In the genomic region with DNA sequence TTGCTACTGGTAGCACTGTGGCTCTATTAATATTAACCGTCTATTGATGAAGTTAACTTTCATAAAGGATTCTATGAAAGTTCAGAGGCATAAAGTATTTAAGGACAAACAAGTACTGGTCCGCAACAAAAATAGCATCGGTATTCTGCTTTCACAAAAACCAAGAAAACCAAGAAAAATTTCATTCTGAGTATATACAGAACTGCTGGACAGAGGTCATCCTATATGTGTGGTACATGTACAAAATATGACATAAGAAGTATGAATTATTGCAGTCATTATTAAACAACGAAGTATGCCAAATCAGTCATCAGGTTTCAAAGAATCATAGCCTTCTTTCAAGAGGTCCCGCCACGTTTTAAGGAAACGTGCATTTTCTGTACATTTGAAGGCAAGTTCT, we compare ENCODE assay signal across 28 cellular contexts. TPM values are rescaled to one million over a fixed set of nuclear protein-coding genes. Genes with fewer than 3 reads are reported as not detected.
DNase-seq lines count a peak whose midpoint lies in the region; ATAC-seq and TF ChIP-seq lines count a peak whose summit lies in the region.
"Had no signal": no experiment of that assay in that cellular context is flagged by ENCODE, and none has a peak within 500 bp of the region (broad histone marks: within the 10 kb centered on the region; RNA-seq: fewer than 3 reads in every experiment).

No MANE protein-coding gene starts in this region.

- H3K9me3 Mint-ChIP-seq in activated T-helper 1 cell treated with anti-CD3 and anti-CD28 coated beads, Interleukin-12 subunit alpha, Interleukin-12 subunit beta, Interleukin-2, Interleukin-4 antibody, amounts not matched to agents 30 ng/mL and 10 ng/mL and 1 ng/mL, durations not matched to agents 14 hours and 24 hours and 36 hours = no peaks in the 10 kb centered on the region
- peaks cover 9% of the 10 kb centered on the region for H3K9me3 Mint-ChIP-seq in nephron progenitor cell
- H3K9me3 Mint-ChIP-seq: activated naive CD4-positive, alpha-beta T cell treated with anti-CD3 and anti-CD28 coated beads, Interleukin-2, amount 50 U/mL, for 24 hours had no signal

- no peak for TF ChIP-seq CTCF in DND-41 (IDR thresholded peaks at IDR 0.05; ENCODE audit: borderline replicate concordance, extremely low read depth, low read length, poor library complexity, severe bottlenecking)
- TF ChIP-seq CTCF in HEK293 (tag by site-specific recombination; IDR thresholded peaks at IDR 0.05) = no peak
- TF ChIP-seq CTCF in nephron progenitor cell (IDR thresholded peaks at IDR 0.05) = no peak

- H3K27ac ChIP-seq in DND-41 (ENCODE audit: low read length) = no peak overlapping the region
- H3K27ac ChIP-seq in HEK293 (ENCODE audit: extremely low read depth, low read depth, low read length) = no peak overlapping the region
- H3K27ac ChIP-seq: breast epithelium, dorsolateral prefrontal cortex, Peyer's patch, WERI-Rb-1 had no signal

- H3K4me1 Mint-ChIP-seq in activated T-helper 1 cell treated with anti-CD3 and anti-CD28 coated beads, Interleukin-12 subunit alpha, Interleukin-12 subunit beta, Interleukin-2, Interleukin-4 antibody, amounts not matched to agents 30 ng/mL and 10 ng/mL and 1 ng/mL, durations not matched to agents 14 hours and 24 hours and 36 hours (ENCODE audit: low read depth) = peaks cover 26% of the 10 kb centered on the region
- H3K4me1 Mint-ChIP-seq in nephron progenitor cell = peaks cover 39% of the 10 kb centered on the region

- ATAC-seq in DND-41 (ENCODE audit: insufficient read depth, low read depth) (no peak), GM18868 (IDR thresholded peaks at IDR 0.05; ENCODE audit: unreplicated experiment) (no peak)
- ATAC-seq: heart right ventricle, HepG2 had no signal

- H3K4me3 ChIP-seq in DND-41 (ENCODE audit: low read depth in 1 of 2, low read length in 2 of 2) = no peak overlapping the region
- no peak overlapping the region for H3K4me3 ChIP-seq in HEK293 (ENCODE audit: low read depth, low read length)
- H3K4me3 ChIP-seq: breast epithelium, heart right ventricle, Peyer's patch had no signal

- no peak overlapping the region for H3K27ac Mint-ChIP-seq in activated T-helper 1 cell treated with anti-CD3 and anti-CD28 coated beads, Interleukin-12 subunit alpha, Interleukin-12 subunit beta, Interleukin-2, Interleukin-4 antibody, amounts not matched to agents 30 ng/mL and 10 ng/mL and 1 ng/mL, durations not matched to agents 14 hours and 24 hours and 36 hours
- no peak overlapping the region for H3K27ac Mint-ChIP-seq in nephron progenitor cell
- H3K27ac Mint-ChIP-seq: activated naive CD4-positive, alpha-beta T cell treated with anti-CD3 and anti-CD28 coated beads, Interleukin-2, amount 50 U/mL, for 24 hours had no signal

- peaks cover 28% of the 10 kb centered on the region for H3K36me3 ChIP-seq in DND-41 (ENCODE audit: insufficient read depth, low read length)
- H3K36me3 ChIP-seq in HEK293 (ENCODE audit: control insufficient read depth in 2 of 2, insufficient read depth in 1 of 2, low read length in 2 of 2) = peaks cover 0 to 4% of the 10 kb centered on the region in 2 experiments; a peak in 1 of 3 replicates
- H3K36me3 ChIP-seq: breast epithelium, Peyer's patch had no signal

- CTCF ChIA-PET in HEK293 (lab: Yijun Ruan, JAX) = interaction anchor here (0.7 to 1.1 kb wide), 3 partner anchors 9 to 1349 kb away, joined by 3 to 4 read pairs (median 3); no protein-coding TSS in a partner anchor

- peaks cover 22% of the 10 kb centered on the region for H3K36me3 Mint-ChIP-seq in activated T-helper 1 cell treated with anti-CD3 and anti-CD28 coated beads, Interleukin-12 subunit alpha, Interleukin-12 subunit beta, Interleukin-2, Interleukin-4 antibody, amounts not matched to agents 30 ng/mL and 10 ng/mL and 1 ng/mL, durations not matched to agents 14 hours and 24 hours and 36 hours (ENCODE audit: low read depth)
- peaks cover 44% of the 10 kb centered on the region for H3K36me3 Mint-ChIP-seq in nephron progenitor cell (ENCODE audit: low read depth)
- H3K36me3 Mint-ChIP-seq: activated naive CD4-positive, alpha-beta T cell treated with anti-CD3 and anti-CD28 coated beads, Interleukin-2, amount 50 U/mL, for 24 hours had no signal

- intact Hi-C loops in activated T-helper 1 cell treated with anti-CD3 and anti-CD28 coated beads, Interleukin-12 subunit alpha, Interleukin-12 subunit beta, Interleukin-2, Interleukin-4 antibody, amounts not matched to agents 30 ng/mL and 10 ng/mL and 1 ng/mL, durations not matched to agents 14 hours and 24 hours and 36 hours (cut with micrococcal nuclease) = no loop called here

- H3K4me3 Mint-ChIP-seq in activated T-helper 1 cell treated with anti-CD3 and anti-CD28 coated beads, Interleukin-12 subunit alpha, Interleukin-12 subunit beta, Interleukin-2, Interleukin-4 antibody, amounts not matched to agents 30 ng/mL and 10 ng/mL and 1 ng/mL, durations not matched to agents 14 hours and 24 hours and 36 hours = peak overlapping the region; percentile 63
- peak overlapping the region; percentile 73 for H3K4me3 Mint-ChIP-seq in nephron progenitor cell

- POLR2A ChIA-PET in HEK293 (lab: Yijun Ruan, JAX) = interaction anchor here (0.6 kb wide), 1 partner anchor 10 kb away, joined by 3 read pairs; no protein-coding TSS in a partner anchor

- no peaks in the 10 kb centered on the region for H3K27me3 ChIP-seq in DND-41 (ENCODE audit: insufficient read depth, low read length, poor library complexity)
- H3K27me3 ChIP-seq: breast epithelium, dorsolateral prefrontal cortex, heart right ventricle, Peyer's patch had no signal

- H3K9me3 ChIP-seq in DND-41 (ENCODE audit: insufficient read depth, low read length, severe bottlenecking) (no peaks in the 10 kb centered on the region), HEK293 (ENCODE audit: control insufficient read depth, insufficient read depth, low read depth, low read length) (no peaks in the 10 kb centered on the region)
- H3K9me3 ChIP-seq: breast epithelium, Caco-2, heart right ventricle, Peyer's patch had no signal

- H3K4me2 ChIP-seq in DND-41 (ENCODE audit: insufficient read depth, low read length) = peak overlapping the region; percentile 78; the same call in 1 of the 2 replicates

- H3K4me1 ChIP-seq in DND-41 (ENCODE audit: insufficient read depth, low read length) (peaks cover 36% of the 10 kb centered on the region), HEK293 (ENCODE audit: control insufficient read depth, insufficient read depth, low read length) (0 out of 2 replicates have a peak, but pooled peaks cover 4% of the 10 kb centered on the region)

- H3K27me3 Mint-ChIP-seq in activated T-helper 1 cell treated with anti-CD3 and anti-CD28 coated beads, Interleukin-12 subunit alpha, Interleukin-12 subunit beta, Interleukin-2, Interleukin-4 antibody, amounts not matched to agents 30 ng/mL and 10 ng/mL and 1 ng/mL, durations not matched to agents 14 hours and 24 hours and 36 hours (ENCODE audit: insufficient read depth) = peaks cover 2% of the 10 kb centered on the region
- H3K27me3 Mint-ChIP-seq in nephron progenitor cell (ENCODE audit: low read depth, poor library complexity) = no peaks in the 10 kb centered on the region
- H3K27me3 Mint-ChIP-seq: activated naive CD4-positive, alpha-beta T cell treated with anti-CD3 and anti-CD28 coated beads, Interleukin-2, amount 50 U/mL, for 24 hours had no signal

- H3K9ac ChIP-seq in DND-41 (ENCODE audit: low read depth, low read length) = no peak overlapping the region

- no peak for DNase-seq in DND-41
- DNase-seq in activated T-helper 1 cell treated with anti-CD3 and anti-CD28 coated beads, Interleukin-12 subunit alpha, Interleukin-12 subunit beta, Interleukin-2, Interleukin-4 antibody, amounts not matched to agents 30 ng/mL and 10 ng/mL and 1 ng/mL, durations not matched to agents 14 hours and 24 hours and 36 hours (ENCODE audit: low spot score) = no peak
- no peak for DNase-seq in nephron progenitor cell
- DNase-seq in activated effector memory CD4-positive, alpha-beta T cell treated with anti-CD3 and anti-CD28 coated beads, Interleukin-2, amount 50 U/mL, for 16 hours = no peak
- no peak for DNase-seq in hypothalamus (lab: John Stamatoyannopoulos, UW)
- DNase-seq: activated CD4-positive, alpha-beta T cell treated with anti-CD3 and anti-CD28 coated beads for 48 hours; C1 segment of cervical spinal cord; Caco-2; dorsolateral prefrontal cortex; foreskin melanocyte; H7; heart right ventricle; Kasumi-1; kidney; MV-4-11; NCI-H1436 treated with DMSO at 0.1 percent for 48 hours; NCI-H2107; NCI-H748 treated with DMSO at 0.1 percent for 48 hours; Peyer's patch; SHP77; stimulated activated CD4-positive, alpha-beta T cell treated with anti-CD3 and anti-CD28 coated beads, Interleukin-4, amount 100 ng/mL, for 24 hours; trophoblast cell; WERI-Rb-1 had no signal

- H4K20me1 ChIP-seq in DND-41 (ENCODE audit: insufficient read depth, low read length) = peaks cover 22% of the 10 kb centered on the region; the same call in 1 of the 2 replicates

- H2AFZ ChIP-seq in DND-41 (ENCODE audit: low read depth, low read length) = no peak overlapping the region

- peaks cover 66% of the 10 kb centered on the region for H3K79me2 ChIP-seq in DND-41 (ENCODE audit: insufficient read depth, low read length)

RNA-seq across cellular contexts. Expression of gene C4orf46, which starts 2.4 kb away (rescaled TPM):
- total RNA-seq in activated T-helper 1 cell treated with anti-CD3 and anti-CD28 coated beads, Interleukin-12 subunit alpha, Interleukin-12 subunit beta, Interleukin-2, Interleukin-4 antibody, amounts not matched to agents 30 ng/mL and 10 ng/mL and 1 ng/mL, durations not matched to agents 14 hours and 24 hours and 36 hours = 15.4 and 16.2 TPM in 2 replicates

RNA-seq across cellular contexts. Expression of gene ETFDH, which starts 2.8 kb away (rescaled TPM):
- total RNA-seq in activated T-helper 1 cell treated with anti-CD3 and anti-CD28 coated beads, Interleukin-12 subunit alpha, Interleukin-12 subunit beta, Interleukin-2, Interleukin-4 antibody, amounts not matched to agents 30 ng/mL and 10 ng/mL and 1 ng/mL, durations not matched to agents 14 hours and 24 hours and 36 hours = 19.9 and 21.5 TPM in 2 replicates

RNA-seq across cellular contexts. Expression of gene PPID, which starts 53.9 kb away (rescaled TPM):
- total RNA-seq in activated T-helper 1 cell treated with anti-CD3 and anti-CD28 coated beads, Interleukin-12 subunit alpha, Interleukin-12 subunit beta, Interleukin-2, Interleukin-4 antibody, amounts not matched to agents 30 ng/mL and 10 ng/mL and 1 ng/mL, durations not matched to agents 14 hours and 24 hours and 36 hours = 52.8 and 55.4 TPM in 2 replicates
